ENCODE assay signal across 9 cellular contexts in the genomic region with DNA sequence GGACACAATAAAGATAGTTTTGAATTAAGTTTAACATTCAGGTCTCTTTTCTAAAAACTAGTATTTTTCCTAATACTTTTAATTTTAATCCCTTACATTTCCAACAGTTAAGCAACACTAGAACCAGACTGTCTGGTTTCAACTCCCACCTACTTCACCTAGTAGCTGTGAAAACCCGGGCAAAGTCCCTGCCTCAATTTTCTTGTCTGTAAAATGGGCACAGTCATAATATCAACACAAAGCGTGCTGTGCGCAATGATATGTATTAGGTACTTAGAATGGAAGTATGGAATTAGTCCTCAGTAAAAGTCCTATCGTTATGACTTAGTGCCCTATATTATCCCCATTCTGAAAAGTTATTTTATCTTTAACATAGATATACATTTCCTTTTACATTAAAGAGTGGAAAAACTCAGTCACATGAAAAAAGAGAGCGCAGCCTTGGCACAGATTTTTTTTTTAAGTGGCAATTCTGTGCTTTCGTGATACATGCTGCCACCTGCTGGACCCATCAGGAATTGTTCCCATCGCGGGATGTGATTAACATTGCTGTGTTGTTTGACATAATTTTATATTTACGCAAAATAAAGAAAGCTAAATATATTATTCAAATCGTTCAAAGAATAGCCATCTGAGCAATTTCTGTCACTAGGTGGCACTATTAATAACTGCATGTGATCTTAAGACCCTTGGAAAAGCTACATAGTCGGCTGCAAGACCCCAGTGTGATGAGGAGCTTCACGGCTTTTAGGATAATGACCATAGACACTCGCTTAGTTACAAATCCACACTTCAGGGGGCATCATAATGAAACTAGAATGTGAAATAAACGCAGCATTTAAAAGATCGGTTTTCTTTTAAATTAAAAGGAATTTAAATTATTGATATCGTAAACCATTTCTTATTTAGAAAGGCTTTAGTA. TPM values are rescaled to one million over a fixed set of nuclear protein-coding genes. Genes with fewer than 3 reads are reported as not detected.
A peak's percentile ranks its signal among the peaks of the same experiment; 100 is the strongest.
DNase-seq lines count a peak whose midpoint lies in the region; ATAC-seq, FAIRE-seq and TF ChIP-seq lines count a peak whose summit lies in the region.
"Had no signal": no experiment of that assay in that cellular context is flagged by ENCODE, and none has a peak within 500 bp of the region (broad histone marks: within the 10 kb centered on the region; RNA-seq: fewer than 3 reads in every experiment).

No MANE protein-coding gene starts in this region.

- no peaks in the 10 kb centered on the region for H3K4me1 ChIP-seq in MM.1S (ENCODE audit: low read length)
- no peaks in the 10 kb centered on the region for H3K4me1 ChIP-seq in astrocyte (ENCODE audit: insufficient read depth, low read length)
- no peaks in the 10 kb centered on the region for H3K4me1 ChIP-seq in iPS DF 6.9 (ENCODE audit: control insufficient read depth, insufficient read depth, low read length)

- H4K20me1 ChIP-seq in MM.1S (ENCODE audit: insufficient read depth, low read length) (no peaks in the 10 kb centered on the region), astrocyte (ENCODE audit: insufficient read depth, low read length) (no peaks in the 10 kb centered on the region)

- no peaks in the 10 kb centered on the region for H3K27me3 Mint-ChIP-seq in astrocyte (ENCODE audit: low read depth, unreplicated experiment)
- H3K27me3 Mint-ChIP-seq: IgD-negative memory B cell had no signal

- peak; percentile 87 for TF ChIP-seq CTCF in C4-2B (conservative IDR thresholded peaks at IDR 0.05)
- peak; percentile 79 for TF ChIP-seq CTCF in MM.1S (IDR thresholded peaks at IDR 0.05; ENCODE audit: low read length)
- peak; percentile 93 for TF ChIP-seq CTCF in astrocyte (IDR thresholded peaks at IDR 0.05; ENCODE audit: insufficient read depth, low read depth, low read length)

- H3K4me3 ChIP-seq in MM.1S (ENCODE audit: low read length) (no peak overlapping the region), astrocyte (ENCODE audit: insufficient read depth, low read depth, low read length) (no peak overlapping the region), iPS DF 6.9 (ENCODE audit: low read length) (no peak overlapping the region)

- H3K9ac ChIP-seq in MM.1S (ENCODE audit: low read length) (no peak overlapping the region), astrocyte (ENCODE audit: low read length) (no peak overlapping the region)

- H3K36me3 ChIP-seq in MM.1S (replicated peaks; ENCODE audit: insufficient read depth, low read length) (no peaks in the 10 kb centered on the region), astrocyte (ENCODE audit: insufficient read depth, low read length) (no peaks in the 10 kb centered on the region), iPS DF 6.9 (ENCODE audit: control insufficient read depth, insufficient read depth, low read length) (no peaks in the 10 kb centered on the region)

- H3F3A ChIP-seq in MM.1S (ENCODE audit: insufficient read depth, low read length): no peaks in the 10 kb centered on the region

- H3K4me2 ChIP-seq in MM.1S (ENCODE audit: low read depth, low read length): no peak overlapping the region
- H3K4me2 ChIP-seq in astrocyte (ENCODE audit: low read length): no peak overlapping the region

- H3K79me2 ChIP-seq in MM.1S (ENCODE audit: low read length): no peaks in the 10 kb centered on the region
- no peaks in the 10 kb centered on the region for H3K79me2 ChIP-seq in astrocyte (ENCODE audit: insufficient read depth, low read length)

- H3K27me3 ChIP-seq in MM.1S (replicated peaks; ENCODE audit: insufficient read depth, low read length) (no peaks in the 10 kb centered on the region), astrocyte (ENCODE audit: insufficient read depth, low read length) (no peaks in the 10 kb centered on the region), iPS DF 6.9 (ENCODE audit: control insufficient read depth, insufficient read depth, low read length) (no peaks in the 10 kb centered on the region)

- H3K9me3 ChIP-seq in MM.1S (replicated peaks; ENCODE audit: insufficient read depth, low read length) (no peaks in the 10 kb centered on the region), astrocyte (ENCODE audit: insufficient read depth, low read depth, low read length) (no peaks in the 10 kb centered on the region), iPS DF 6.9 (ENCODE audit: control insufficient read depth, insufficient read depth, low read length) (peaks cover 2% of the 10 kb centered on the region; the same call in 1 of the 2 replicates)

- H3K9me2 ChIP-seq in MM.1S (replicated peaks; ENCODE audit: insufficient read depth, low read length): no peaks in the 10 kb centered on the region

- H3K4me1 Mint-ChIP-seq in astrocyte (ENCODE audit: low read depth, unreplicated experiment): peaks cover 4% of the 10 kb centered on the region

- no peak overlapping the region for H2AFZ ChIP-seq in MM.1S (ENCODE audit: low read length)
- H2AFZ ChIP-seq in astrocyte (ENCODE audit: low read depth, low read length): no peak overlapping the region

- no peak overlapping the region for H3K27ac Mint-ChIP-seq in astrocyte (ENCODE audit: unreplicated experiment)

- DNase-seq in MM.1S (peak; percentile 41), T follicular helper cell (ENCODE audit: low read depth) (peak; percentile 40), astrocyte (ENCODE audit: low read depth) (peak; percentile 14), iPS DF 6.9 (ENCODE audit: low read depth, low spot score) (peak; percentile 11), cortex of kidney (lab: John Stamatoyannopoulos, UW) (no peak)
- DNase-seq in stimulated activated CD4-positive, alpha-beta T cell treated with anti-CD3 and anti-CD28 coated beads, Interleukin-12 subunit alpha, Interleukin-12 subunit beta, amount 100 ng/mL, for 24 hours (ENCODE audit: low read depth in 2 of 2): peak; percentile 16 to 57

- peaks cover 2% of the 10 kb centered on the region for H3K9me3 Mint-ChIP-seq in astrocyte (ENCODE audit: unreplicated experiment)

- no peaks in the 10 kb centered on the region for H3K36me3 Mint-ChIP-seq in astrocyte (ENCODE audit: low read depth, unreplicated experiment)
- H3K36me3 Mint-ChIP-seq: IgD-negative memory B cell had no signal

- peak; percentile 60 for ATAC-seq in GM19452 (IDR thresholded peaks at IDR 0.05; ENCODE audit: unreplicated experiment)

- H3K27ac ChIP-seq in C4-2B (no peak overlapping the region), MM.1S (ENCODE audit: low read length) (no peak overlapping the region), astrocyte (ENCODE audit: low read depth, low read length) (no peak overlapping the region), iPS DF 6.9 (ENCODE audit: low read length) (no peak overlapping the region)

- no CpG with 5 or more reads among the region's 16 CpGs for WGBS in iPS DF 6.9 (ENCODE audit: insufficient coverage, insufficient read length)

- no peak for FAIRE-seq in astrocyte (lab: Jason Lieb, UNC)

- no peak overlapping the region for H3K4me3 Mint-ChIP-seq in astrocyte (ENCODE audit: unreplicated experiment)
- H3K4me3 Mint-ChIP-seq: IgD-negative memory B cell had no signal

RNA-seq across cellular contexts. Expression of gene LIG4, which starts 59.9 kb away (rescaled TPM):
- 14.8 and 15.5 TPM in 2 replicates for total RNA-seq in astrocyte
